ENCODE assay signal across 23 cellular contexts in the genomic region with DNA sequence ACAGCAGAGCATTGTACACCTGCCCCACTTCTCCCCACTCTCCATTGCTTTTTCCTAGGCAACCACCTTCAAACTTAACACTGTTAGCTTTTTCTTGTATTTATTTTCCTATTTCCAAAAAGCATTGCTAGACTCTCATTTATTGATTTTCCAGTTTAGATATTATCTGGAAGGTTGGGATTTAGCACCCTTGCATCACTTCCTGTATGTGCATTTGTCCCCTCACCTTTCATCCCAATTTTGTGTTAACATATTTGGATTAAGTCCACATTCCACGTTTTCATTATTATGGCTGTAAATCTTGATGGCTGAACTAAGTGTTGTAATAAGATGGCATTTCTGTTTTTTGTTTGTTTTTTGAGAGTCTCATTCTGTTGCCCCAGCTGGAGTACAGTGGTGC.
DNase-seq lines count a peak whose midpoint lies in the region; ATAC-seq, FAIRE-seq and TF ChIP-seq lines count a peak whose summit lies in the region.
"Had no signal": no experiment of that assay in that cellular context is flagged by ENCODE, and none has a peak within 500 bp of the region (broad histone marks: within the 10 kb centered on the region; RNA-seq: fewer than 3 reads in every experiment).

No MANE protein-coding gene starts in this region.

- intact Hi-C loops in HepG2 (cut with micrococcal nuclease; ENCODE audit: unreplicated experiment): loop anchor here (1.0 to 2.0 kb wide), 2 partner anchors 25 to 141 kb away; no protein-coding TSS in a partner anchor
- intact Hi-C loops in PC-9 (cut with micrococcal nuclease; ENCODE audit: unreplicated experiment): no loop called here

- peaks cover 7% of the 10 kb centered on the region; the same call in 1 of the 2 replicates for H3F3A ChIP-seq in PC-9 (ENCODE audit: insufficient read depth, low read depth)

- TF ChIP-seq CTCF in liver (IDR thresholded peaks at IDR 0.05; ENCODE audit: low read depth, low read length, missing input control) (no peak), HepG2 (CRISPR knock-in tag; IDR thresholded peaks at IDR 0.05) (no peak), PC-9 (conservative IDR thresholded peaks at IDR 0.05) (no peak), progenitor cell of endocrine pancreas (IDR thresholded peaks at IDR 0.05; ENCODE audit: unreplicated experiment) (no peak)

- H2AFZ ChIP-seq in HepG2 (ENCODE audit: low read length) (no peak overlapping the region), PC-9 (no peak overlapping the region)

- FAIRE-seq in HepG2 (lab: Jason Lieb, UNC): no peak
- FAIRE-seq: A204.1, D721Med, GM12878, GM12892, GM18507 had no signal

- H3K27ac ChIP-seq in liver (ENCODE audit: low read depth in 1 of 2, low read length in 2 of 2) (no peak overlapping the region), HepG2 (ENCODE audit: extremely low read length, insufficient read depth, low read length) (no peak overlapping the region), PC-9 (no peak overlapping the region)
- H3K27ac ChIP-seq: 22Rv1; BLaER1 treated with 17β-estradiol and CSF1 and Interleukin-3, amounts not matched to agents 10 nM and 100 nM; C4-2B had no signal

- peak; percentile 8 to 9 for TF ChIP-seq RAD21 in liver (IDR thresholded peaks at IDR 0.05)
- TF ChIP-seq RAD21 in HepG2 (CRISPR knock-in tag; IDR thresholded peaks at IDR 0.05): no peak

- H3K4me1 ChIP-seq in liver (ENCODE audit: control insufficient read depth in 4 of 4, insufficient read depth in 4 of 4, low read length in 3 of 4) (no peaks in the 10 kb centered on the region), HepG2 (ENCODE audit: insufficient read depth, low read length) (0 out of 2 replicates have a peak, but pooled peaks cover 7% of the 10 kb centered on the region), PC-9 (replicated peaks; ENCODE audit: insufficient read depth) (peaks cover 13% of the 10 kb centered on the region)

- H3K27me3 ChIP-seq in liver (ENCODE audit: control insufficient read depth in 4 of 4, insufficient read depth in 4 of 4, low read length in 3 of 4): no peaks in the 10 kb centered on the region
- H3K27me3 ChIP-seq in HepG2 (ENCODE audit: control insufficient read depth in 1 of 2, insufficient read depth in 2 of 2, low read length in 2 of 2): no peaks in the 10 kb centered on the region
- H3K27me3 ChIP-seq in PC-9 (ENCODE audit: insufficient read depth, low read depth): no peaks in the 10 kb centered on the region

- H3K4me3 ChIP-seq in liver (ENCODE audit: low read depth in 1 of 3, low read length in 3 of 3) (no peak overlapping the region), HepG2 (replicated peaks in 1 of 3; ENCODE audit: insufficient read depth in 1 of 3, low read depth in 2 of 3, low read length in 3 of 3) (no peak overlapping the region), PC-9 (no peak overlapping the region)
- H3K4me3 ChIP-seq: BLaER1 treated with 17β-estradiol and CSF1 and Interleukin-3, amounts not matched to agents 10 nM and 100 nM; GM12878 had no signal

- H3K4me2 ChIP-seq in HepG2 (ENCODE audit: low read depth, low read length): no peak overlapping the region
- peak overlapping the region; percentile 5; the same call in 1 of the 2 replicates for H3K4me2 ChIP-seq in PC-9
- H3K4me2 ChIP-seq: BLaER1 treated with 17β-estradiol and CSF1 and Interleukin-3, amounts not matched to agents 10 nM and 100 nM had no signal

- POLR2A ChIA-PET in HepG2 (lab: Yijun Ruan, JAX): no interaction called here
- POLR2A ChIA-PET in PC-9 (lab: Charles Lee; ENCODE audit: unreplicated experiment): no interaction called here

- TF ChIP-seq EP300 in HepG2 (IDR thresholded peaks at IDR 0.05; ENCODE audit: low read depth in 2 of 2, low read length in 2 of 2) (no peak), HepG2 (CRISPR knock-in tag; IDR thresholded peaks at IDR 0.05; ENCODE audit: borderline replicate concordance) (no peak)

- in situ Hi-C loops in HepG2 (cut with HindIII; ENCODE audit: extremely low pct_ligation_motif_present, low pct_unique_long_range_greater_than_20kb): loop anchor here (25.0 kb wide), 1 partner anchor 270 kb away; the partner anchor contains the start of gene ACSBG1

- H3K9me2 ChIP-seq in PC-9 (ENCODE audit: insufficient read depth): no peaks in the 10 kb centered on the region

- CTCF ChIA-PET in HepG2 (lab: Yijun Ruan, JAX; ENCODE audit: low intra/inter-chr PET ratio, low total read pairs) (interaction anchor here (1.1 kb wide), 1 partner anchor 141 kb away, joined by 7 read pairs; no protein-coding TSS in a partner anchor), PC-9 (lab: Charles Lee) (interaction anchor here (0.6 to 0.7 kb wide), 2 partner anchors 113 to 168 kb away, joined by 8 to 14 read pairs; no protein-coding TSS in a partner anchor)

- peaks cover 4% of the 10 kb centered on the region for H3K9me3 Mint-ChIP-seq in progenitor cell of endocrine pancreas (ENCODE audit: low read depth)
- H3K9me3 Mint-ChIP-seq: CD4-positive, alpha-beta T cell; CD8-positive, alpha-beta T cell had no signal

- 28% methylated on average over 1 of the region's 1 CpG for WGBS in liver
- WGBS in HepG2 (ENCODE audit: low lambda C conversion rate): 0% methylated on average over 1 of the region's 1 CpG

- H3K9ac ChIP-seq in liver (ENCODE audit: low read depth in 1 of 2, low read length in 2 of 2): no peak overlapping the region
- no peak overlapping the region for H3K9ac ChIP-seq in HepG2 (ENCODE audit: insufficient read depth, low read depth, low read length)
- H3K9ac ChIP-seq: BLaER1 treated with 17β-estradiol and CSF1 and Interleukin-3, amounts not matched to agents 10 nM and 100 nM had no signal

- no peak overlapping the region for H3K27ac Mint-ChIP-seq in progenitor cell of endocrine pancreas
- H3K27ac Mint-ChIP-seq: B cell; CD4-positive, alpha-beta T cell; CD8-positive, alpha-beta T cell had no signal

- ATAC-seq in HepG2: no peak
- ATAC-seq: CD8-positive, alpha-beta T cell; GM12878 had no signal

- H3K27me3 Mint-ChIP-seq in progenitor cell of endocrine pancreas: peaks cover 9% of the 10 kb centered on the region
- H3K27me3 Mint-ChIP-seq: CD4-positive, alpha-beta T cell had no signal

- no TSS peak for BruUV-seq in HepG2 (replicated peaks; lab: Mats Ljungman, UMichigan)
- no TSS peak for BruUV-seq in PC-9 (replicated peaks; lab: Mats Ljungman, UMichigan)

- H3K79me2 ChIP-seq in HepG2 (ENCODE audit: insufficient read depth, low read length): no peaks in the 10 kb centered on the region
- no peaks in the 10 kb centered on the region for H3K79me2 ChIP-seq in PC-9 (ENCODE audit: low read depth)

- no peaks in the 10 kb centered on the region for H3K4me1 Mint-ChIP-seq in progenitor cell of endocrine pancreas (ENCODE audit: low read depth)

- H3K36me3 Mint-ChIP-seq in progenitor cell of endocrine pancreas (ENCODE audit: insufficient read depth): no peaks in the 10 kb centered on the region
- H3K36me3 Mint-ChIP-seq: CD8-positive, alpha-beta T cell had no signal

- TF ChIP-seq POLR2A in HepG2 (IDR thresholded peaks at IDR 0.05; ENCODE audit: insufficient read depth in 1 of 2, low read depth in 2 of 2, low read length in 2 of 2): no peak

- DNase-seq in HepG2 (ENCODE audit: low spot score) (no peak), PC-9 (peak in 1 of 2 experiments; percentile 36), progenitor cell of endocrine pancreas (ENCODE audit: low spot score, unreplicated experiment) (no peak), A172 (ENCODE audit: low spot score) (no peak)
- DNase-seq: ACHN; AML-193; Caco-2; Calu3; CD4-positive, alpha-beta T cell; CD8-positive, alpha-beta T cell; DND-41; EL; GDM1 had no signal

- no peak overlapping the region for H3K4me3 Mint-ChIP-seq in progenitor cell of endocrine pancreas (ENCODE audit: low read depth)
- H3K4me3 Mint-ChIP-seq: B cell; CD4-positive, alpha-beta T cell; CD8-positive, alpha-beta T cell had no signal

- H3K9me3 ChIP-seq in liver (ENCODE audit: control insufficient read depth in 4 of 4, low read length in 3 of 4): no peaks in the 10 kb centered on the region
- no peaks in the 10 kb centered on the region for H3K9me3 ChIP-seq in HepG2 (ENCODE audit: low read length)
- no peaks in the 10 kb centered on the region for H3K9me3 ChIP-seq in PC-9 (ENCODE audit: insufficient read depth, low read depth)
- H3K9me3 ChIP-seq: Caco-2 had no signal

- H4K20me1 ChIP-seq in HepG2 (ENCODE audit: insufficient read depth, low read length) (no peaks in the 10 kb centered on the region), PC-9 (ENCODE audit: insufficient read depth) (no peaks in the 10 kb centered on the region)
- H4K20me1 ChIP-seq: BLaER1 treated with 17β-estradiol and CSF1 and Interleukin-3, amounts not matched to agents 10 nM and 100 nM had no signal

- H3K36me3 ChIP-seq in liver (ENCODE audit: control insufficient read depth in 4 of 4, insufficient read depth in 3 of 4, low read depth in 1 of 4, low read length in 3 of 4) (no peaks in the 10 kb centered on the region), HepG2 (replicated peaks in 1 of 2; ENCODE audit: control insufficient read depth in 1 of 2, insufficient read depth in 2 of 2, low read length in 2 of 2) (no peaks in the 10 kb centered on the region), PC-9 (ENCODE audit: low read depth) (no peaks in the 10 kb centered on the region)
- H3K36me3 ChIP-seq: BLaER1 treated with 17β-estradiol and CSF1 and Interleukin-3, amounts not matched to agents 10 nM and 100 nM had no signal

TF ChIP-seq in HepG2, 621 proteins besides CTCF, POLR2A, EP300 and RAD21:
- TF ChIP-seq ZNF101 (CRISPR knock-in tag; IDR thresholded peaks at IDR 0.05; ENCODE audit: borderline replicate concordance, low read depth) (no peak), ZNF773 (CRISPR knock-in tag; IDR thresholded peaks at IDR 0.05; ENCODE audit: borderline replicate concordance) (no peak), HOXA3 (CRISPR knock-in tag; IDR thresholded peaks at IDR 0.05) (no peak)
- TF ChIP-seq, protein P1, sequence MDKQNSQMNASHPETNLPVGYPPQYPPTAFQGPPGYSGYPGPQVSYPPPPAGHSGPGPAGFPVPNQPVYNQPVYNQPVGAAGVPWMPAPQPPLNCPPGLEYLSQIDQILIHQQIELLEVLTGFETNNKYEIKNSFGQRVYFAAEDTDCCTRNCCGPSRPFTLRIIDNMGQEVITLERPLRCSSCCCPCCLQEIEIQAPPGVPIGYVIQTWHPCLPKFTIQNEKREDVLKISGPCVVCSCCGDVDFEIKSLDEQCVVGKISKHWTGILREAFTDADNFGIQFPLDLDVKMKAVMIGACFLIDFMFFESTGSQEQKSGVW (CRISPR knock-in tag; IDR thresholded peaks at IDR 0.05; ENCODE audit: borderline replicate concordance): no peak
